In genomic region chr13:24727731-24728601, GRCh38 we compare ENCODE assay signal across 8 cellular contexts. TPM values are rescaled to one million over a fixed set of nuclear protein-coding genes. Genes with fewer than 3 reads are reported as not detected.
DNase-seq lines count a peak whose midpoint lies in the region; ATAC-seq and TF ChIP-seq lines count a peak whose summit lies in the region.

No MANE protein-coding gene starts in this region.

- TF ChIP-seq CTCF in AG04450 (IDR thresholded peaks at IDR 0.05; ENCODE audit: low read depth, low read length) (peak; percentile 85), WI38 (IDR thresholded peaks at IDR 0.05; ENCODE audit: low read depth, low read length) (peak; percentile 77), cardiac fibroblast (IDR thresholded peaks at IDR 0.05; ENCODE audit: low read depth, low read length) (peak; percentile 77)

- H3K4me3 ChIP-seq in AG04450 (ENCODE audit: low read depth, low read length): no peak overlapping the region
- no peak overlapping the region for H3K4me3 ChIP-seq in WI38 (ENCODE audit: low read depth, low read length)
- H3K4me3 ChIP-seq in cardiac fibroblast (replicated peaks in 1 of 2; ENCODE audit: low read depth in 2 of 2, low read length in 2 of 2): no peak overlapping the region

- H3K9me3 ChIP-seq in AG04450 (ENCODE audit: control insufficient read depth, insufficient read depth, low read length): no peaks in the 10 kb centered on the region

- intact Hi-C loops in left colon (cut with DNase I, micrococcal nuclease): no loop called here

- DNase-seq in AG04450 (ENCODE audit: low read depth, low spot score): peak; percentile 71
- DNase-seq in NCI-H2171 treated with DMSO at 0.1 percent for 48 hours (lab: John Stamatoyannopoulos, UW): peak; percentile 78
- DNase-seq in cardiac fibroblast (ENCODE audit: low read depth in 2 of 2): peak; percentile 90 to 93
- peak; percentile 56 to 73 for DNase-seq in left colon
- peak; percentile 50 to 60 for DNase-seq in stimulated activated CD4-positive, alpha-beta T cell treated with anti-CD3 and anti-CD28 coated beads, Interleukin-4, amount 100 ng/mL, for 4 hours

- peaks cover 5% of the 10 kb centered on the region for H3K27me3 ChIP-seq in AG04450 (ENCODE audit: control insufficient read depth, insufficient read depth, low read length)

- CTCF ChIA-PET in AG04450 (lab: Charles Lee): interaction anchor here (0.6 to 2.5 kb wide), 24 partner anchors 8 to 1749 kb away, joined by 3 to 25 read pairs (median 3); partner anchors contain the start of gene ATP12A

- no peak overlapping the region for H3K27ac ChIP-seq in AG04450 (ENCODE audit: low read depth, low read length)

- ATAC-seq in GM18508 (IDR thresholded peaks at IDR 0.05; ENCODE audit: insufficient read depth, unreplicated experiment) (peak; percentile 69), HG03066 (IDR thresholded peaks at IDR 0.05; ENCODE audit: low read depth, unreplicated experiment) (peak; percentile 66), left colon (peak; percentile 99)

- POLR2A ChIA-PET in AG04450 (lab: Yijun Ruan, JAX): interaction anchor here (0.7 kb wide), 1 partner anchor 191 kb away, joined by 11 read pairs; no protein-coding TSS in a partner anchor

RNA-seq across cellular contexts. Expression of gene RNF17, which starts 36.0 kb away (rescaled TPM):
- polyA plus RNA-seq in AG04450 (2011; rRNA removed): 0.04 and 0.05 TPM in 2 replicates
- 0.26 TPM in 1 of 2 replicates, not detected in the other for polyA minus RNA-seq in AG04450 (2011; rRNA and poly(A)+ RNA removed)
- total RNA-seq in left colon: under 1 TPM in 1 of 2 donors, not detected in 1; 0.18 TPM

RNA-seq across cellular contexts. Expression of gene ATP12A, which starts 47.8 kb away (rescaled TPM):
- polyA plus RNA-seq in AG04450 (2011; rRNA removed): not detected in 2 replicates
- not detected in 2 replicates for polyA minus RNA-seq in AG04450 (2011; rRNA and poly(A)+ RNA removed)
- under 1 TPM in 1 of 2 donors, not detected in 1; 0.64 TPM for total RNA-seq in left colon
